ENCODE assay signal across 12 cellular contexts in genomic region chrX:1464282-1465131, GRCh38. TPM values are rescaled to one million over a fixed set of nuclear protein-coding genes. Genes with fewer than 3 reads are reported as not detected.
DNase-seq lines count a peak whose midpoint lies in the region; ATAC-seq lines count a peak whose summit lies in the region.
"Had no signal": no experiment of that assay in that cellular context is flagged by ENCODE, and none has a peak within 500 bp of the region (broad histone marks: within the 10 kb centered on the region; RNA-seq: fewer than 3 reads in every experiment).

No MANE protein-coding gene starts in this region.

- peaks cover 76% of the 10 kb centered on the region for H3K4me1 Mint-ChIP-seq in activated T-cell treated with anti-CD3 and anti-CD28 coated beads, Interleukin-2, amount 50 U/mL, for 72 hours (ENCODE audit: low read depth)
- H3K4me1 Mint-ChIP-seq: nephron had no signal

- peak overlapping the region; percentile 82 to 95 (median 88) for H3K4me2 ChIP-seq in BLaER1 treated with 17β-estradiol and CSF1 and Interleukin-3, amounts not matched to agents 10 nM and 100 nM

- H3K27me3 Mint-ChIP-seq in activated T-cell treated with anti-CD3 and anti-CD28 coated beads, Interleukin-2, amount 50 U/mL, for 72 hours (ENCODE audit: low read depth): no peaks in the 10 kb centered on the region

- H3K4me3 ChIP-seq in BLaER1 treated with 17β-estradiol and CSF1 and Interleukin-3, amounts not matched to agents 10 nM and 100 nM: peak overlapping the region in 8 of 10 experiments; percentile 11 to 25 (median 19); a peak in 10 of 20 replicates

- H3K9ac ChIP-seq in BLaER1 treated with 17β-estradiol and CSF1 and Interleukin-3, amounts not matched to agents 10 nM and 100 nM: peak overlapping the region; percentile 4 to 61 (median 47); a peak in 16 of 22 replicates

- peak overlapping the region in 8 of 11 experiments; percentile 7 to 59 (median 32); a peak in 9 of 22 replicates for H3K27ac ChIP-seq in BLaER1 treated with 17β-estradiol and CSF1 and Interleukin-3, amounts not matched to agents 10 nM and 100 nM
- H3K27ac ChIP-seq in KOPT-K1 (ENCODE audit: low read depth, low read length, poor library complexity, severe bottlenecking): peak overlapping the region; percentile 95
- H3K27ac ChIP-seq: C4-2B had no signal

- H3K36me3 Mint-ChIP-seq in activated T-cell treated with anti-CD3 and anti-CD28 coated beads, Interleukin-2, amount 50 U/mL, for 72 hours (ENCODE audit: insufficient read depth in 2 of 2): peaks cover 11 to 27% of the 10 kb centered on the region in 2 donors

- no peaks in the 10 kb centered on the region for H3K9me3 Mint-ChIP-seq in activated T-cell treated with anti-CD3 and anti-CD28 coated beads, Interleukin-2, amount 50 U/mL, for 72 hours
- H3K9me3 Mint-ChIP-seq: nephron had no signal

- H3K4me1 ChIP-seq in BLaER1 treated with 17β-estradiol and CSF1 and Interleukin-3, amounts not matched to agents 10 nM and 100 nM: peaks cover 66 to 78% (median 67%) of the 10 kb centered on the region in 10 experiments

- H3K4me3 Mint-ChIP-seq in activated T-cell treated with anti-CD3 and anti-CD28 coated beads, Interleukin-2, amount 50 U/mL, for 72 hours: peak overlapping the region; percentile 75 to 79
- H3K4me3 Mint-ChIP-seq: nephron had no signal

- no peaks in the 10 kb centered on the region for H3K27me3 ChIP-seq in BLaER1 treated with 17β-estradiol and CSF1 and Interleukin-3, amounts not matched to agents 10 nM and 100 nM

- DNase-seq in activated T-cell treated with anti-CD3 and anti-CD28 coated beads, Interleukin-2, amount 50 U/mL, for 72 hours: peak; percentile 43 to 48
- DNase-seq in mesenteric fat pad (ENCODE audit: low spot score) (peak; percentile 79), NCI-H526 (lab: John Stamatoyannopoulos, UW) (no peak), NCI-H1930 (lab: John Stamatoyannopoulos, UW) (no peak)
- DNase-seq: cortex of kidney, NCI-H187 had no signal

- peak overlapping the region; percentile 94 for H3K27ac Mint-ChIP-seq in activated T-cell treated with anti-CD3 and anti-CD28 coated beads, Interleukin-2, amount 50 U/mL, for 72 hours
- H3K27ac Mint-ChIP-seq: nephron had no signal

- H4K20me1 ChIP-seq in BLaER1 treated with 17β-estradiol and CSF1 and Interleukin-3, amounts not matched to agents 10 nM and 100 nM: peaks cover 0 to 79% (median 65%) of the 10 kb centered on the region in 11 experiments; a peak in 18 of 22 replicates

- no peak for ATAC-seq in activated T-cell treated with anti-CD3 and anti-CD28 coated beads, Interleukin-2, amount 50 U/mL, for 72 hours (replicated peaks in 1 of 2)
- ATAC-seq in GM19023 (IDR thresholded peaks at IDR 0.05; ENCODE audit: unreplicated experiment) (no peak), GM18498 (IDR thresholded peaks at IDR 0.05; ENCODE audit: unreplicated experiment) (no peak)

- H3K36me3 ChIP-seq in BLaER1 treated with 17β-estradiol and CSF1 and Interleukin-3, amounts not matched to agents 10 nM and 100 nM: peaks cover 10 to 57% (median 49%) of the 10 kb centered on the region in 11 experiments; a peak in 21 of 22 replicates
- peaks cover 48% of the 10 kb centered on the region for H3K36me3 ChIP-seq in KOPT-K1 (ENCODE audit: insufficient read depth, low read length)

- H3K9me3 ChIP-seq in BLaER1 treated with 17β-estradiol and CSF1 and Interleukin-3, amounts not matched to agents 10 nM and 100 nM (replicated peaks in 1 of 11): no peaks in the 10 kb centered on the region
- H3K9me3 ChIP-seq in KOPT-K1 (ENCODE audit: insufficient read depth, low read length, poor library complexity, severe bottlenecking): no peaks in the 10 kb centered on the region

RNA-seq across cellular contexts. Expression of gene ASMTL, which starts 11.8 kb away (rescaled TPM):
- total RNA-seq in activated T-cell treated with anti-CD3 and anti-CD28 coated beads, Interleukin-2, amount 50 U/mL, for 72 hours: 100 to 1,000 TPM in 1 of 2 donors, 10 to 100 TPM in 1; 70.4 to 101 TPM
- 20.8 TPM for total RNA-seq in mesenteric fat pad

Comparison
In these comparisons a context has a peak if more than half of its experiments do, and no peak if none do; other contexts are left out.
1. DNase-seq: peak in activated T-cell treated with anti-CD3 and anti-CD28 coated beads, Interleukin-2, amount 50 U/mL, for 72 hours (2 of 2) and mesenteric fat pad (single experiment); none in NCI-H526 (0 of 2) and NCI-H1930 (0 of 2).